ENCODE assay signal across 8 cellular contexts in the genomic region with DNA sequence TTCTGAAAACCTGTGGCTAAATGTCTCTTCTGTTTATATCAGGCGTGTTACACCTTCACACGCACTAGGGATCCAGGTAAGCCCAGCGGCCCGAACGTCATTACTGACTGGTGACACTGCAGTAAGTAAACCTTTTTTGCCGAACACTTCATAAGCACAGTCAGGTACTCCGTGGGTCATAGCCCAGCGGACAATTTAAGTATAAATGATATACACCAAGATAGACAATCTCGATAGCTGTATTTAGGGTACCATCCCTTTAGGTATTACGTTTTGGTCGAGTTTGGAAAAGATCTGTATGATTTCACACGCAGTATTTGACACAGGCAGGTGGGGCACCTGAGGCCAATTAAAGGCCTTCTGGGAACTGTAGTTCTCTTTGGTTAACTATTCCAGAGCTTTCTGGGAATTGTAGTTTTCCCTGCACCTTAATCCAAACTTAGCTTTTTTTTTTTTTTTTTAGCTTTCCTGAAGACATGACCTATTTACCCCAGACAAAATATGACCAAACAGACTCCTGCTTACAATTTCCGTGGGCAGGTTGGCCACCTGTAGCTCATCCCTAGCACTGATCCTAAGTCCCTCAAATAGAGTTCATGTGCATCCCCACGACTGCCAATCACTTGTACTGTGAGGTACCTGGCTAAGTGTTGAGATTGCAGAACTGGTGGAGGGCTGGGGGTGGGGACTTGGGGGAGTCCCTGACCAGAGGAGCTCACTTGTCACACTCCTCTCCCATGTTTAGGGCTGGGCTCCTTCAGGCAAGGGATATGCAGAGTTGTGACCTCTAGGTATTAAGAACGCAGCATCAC. TPM values are rescaled to one million over a fixed set of nuclear protein-coding genes. Genes with fewer than 3 reads are reported as not detected.
DNase-seq lines count a peak whose midpoint lies in the region; ATAC-seq and TF ChIP-seq lines count a peak whose summit lies in the region.

No MANE protein-coding gene starts in this region.

- peaks cover 39% of the 10 kb centered on the region for H3K4me1 ChIP-seq in lower lobe of right lung

- no peaks in the 10 kb centered on the region for H3K27me3 Mint-ChIP-seq in T-helper 2 cell treated with Interferon-gamma antibody and Interleukin-4, amounts not matched to agents 5 μg/mL and 100 μg/mL, for 36 hours (ENCODE audit: low read depth)

- no peak for TF ChIP-seq CTCF in lower lobe of right lung (IDR thresholded peaks at IDR 0.05)

- H3K36me3 ChIP-seq in lower lobe of right lung: peaks cover 27% of the 10 kb centered on the region

- peaks cover 17% of the 10 kb centered on the region for H3K36me3 Mint-ChIP-seq in T-helper 2 cell treated with Interferon-gamma antibody and Interleukin-4, amounts not matched to agents 5 μg/mL and 100 μg/mL, for 36 hours (ENCODE audit: low read depth)

- H3K4me1 Mint-ChIP-seq in T-helper 2 cell treated with Interferon-gamma antibody and Interleukin-4, amounts not matched to agents 5 μg/mL and 100 μg/mL, for 36 hours (ENCODE audit: low read depth): peaks cover 27% of the 10 kb centered on the region

- peak overlapping the region; percentile 94 for H3K27ac Mint-ChIP-seq in T-helper 2 cell treated with Interferon-gamma antibody and Interleukin-4, amounts not matched to agents 5 μg/mL and 100 μg/mL, for 36 hours

- H3K27ac ChIP-seq in lower lobe of right lung (peak overlapping the region; percentile 84), substantia nigra (ENCODE audit: low read depth, low read length, poor library complexity, severe bottlenecking) (peak overlapping the region; percentile 87)

- H3K4me3 Mint-ChIP-seq in T-helper 2 cell treated with Interferon-gamma antibody and Interleukin-4, amounts not matched to agents 5 μg/mL and 100 μg/mL, for 36 hours: peak overlapping the region; percentile 99

- no peaks in the 10 kb centered on the region for H3K9me3 ChIP-seq in lower lobe of right lung

- intact Hi-C loops in lower lobe of right lung (cut with DNase I): no loop called here

- DNase-seq in NCI-H2107 treated with DMSO at 0.1 percent for 48 hours (lab: John Stamatoyannopoulos, UW; ENCODE audit: unreplicated experiment) (peak; percentile 25), NCI-H2107 (lab: John Stamatoyannopoulos, UW) (no peak), NCI-H128 (lab: John Stamatoyannopoulos, UW; ENCODE audit: unreplicated experiment) (peak; percentile 34), dermis blood vessel endothelial cell (peak; percentile 53), lower lobe of right lung (no peak), substantia nigra (lab: John Stamatoyannopoulos, UW) (peak in 8 of 49 donors; percentile 3 to 48 (median 37))
- no peak for DNase-seq in T-helper 2 cell treated with Interferon-gamma antibody and Interleukin-4, amounts not matched to agents 5 μg/mL and 100 μg/mL, for 36 hours (ENCODE audit: low spot score)

- no peaks in the 10 kb centered on the region for H3K27me3 ChIP-seq in lower lobe of right lung (ENCODE audit: low read depth)

- H3K9me3 Mint-ChIP-seq in T-helper 2 cell treated with Interferon-gamma antibody and Interleukin-4, amounts not matched to agents 5 μg/mL and 100 μg/mL, for 36 hours: no peaks in the 10 kb centered on the region

- ATAC-seq in lower lobe of right lung: peak in 1 of 2 donors; percentile 59
- no peak for ATAC-seq in HG03175 (IDR thresholded peaks at IDR 0.05; ENCODE audit: unreplicated experiment)

- peak overlapping the region; percentile 97 for H3K4me3 ChIP-seq in lower lobe of right lung

RNA-seq across cellular contexts. Expression of a gene that starts 0.9 kb away (rescaled TPM):
- total RNA-seq in dermis blood vessel endothelial cell: 45.9 and 58.9 TPM in 2 replicates
- total RNA-seq in lower lobe of right lung: 46.0 TPM

RNA-seq across cellular contexts. Expression of a gene that starts 3.5 kb away (rescaled TPM):
- 3.6 and 4.9 TPM in 2 replicates for total RNA-seq in dermis blood vessel endothelial cell
- total RNA-seq in lower lobe of right lung: 5.1 TPM

RNA-seq across cellular contexts. Expression of a gene that starts 19.6 kb away (rescaled TPM):
- total RNA-seq in dermis blood vessel endothelial cell (0.05 and 0.17 TPM in 2 replicates), lower lobe of right lung (53.7 TPM)

RNA-seq across cellular contexts. Expression of a gene that starts 29.1 kb away (rescaled TPM):
- not detected in 2 replicates for total RNA-seq in dermis blood vessel endothelial cell
- total RNA-seq in lower lobe of right lung: 311 TPM

RNA-seq across cellular contexts. Expression of a gene that starts 35.8 kb away (rescaled TPM):
- 66.8 and 78.1 TPM in 2 replicates for total RNA-seq in dermis blood vessel endothelial cell
- total RNA-seq in lower lobe of right lung: 70.5 TPM

Comparison
In these comparisons a context has a peak if more than half of its experiments do, and no peak if none do; other contexts are left out.
1. DNase-seq: peak in NCI-H2107 treated with DMSO at 0.1 percent for 48 hours (single experiment), NCI-H128 (single experiment) and dermis blood vessel endothelial cell (single experiment); none in NCI-H2107 (single experiment), T-helper 2 cell treated with Interferon-gamma antibody and Interleukin-4, amounts not matched to agents 5 μg/mL and 100 μg/mL, for 36 hours (single experiment) and lower lobe of right lung (single experiment).
2. RNA of a gene that starts 19.6 kb away (total RNA-seq): 53.7 TPM in lower lobe of right lung (single experiment); 0.05 to 0.17 TPM in dermis blood vessel endothelial cell; every median in the first group is over 10 times any median in the second.